ENCODE assay signal across 18 cellular contexts in genomic region chr6:162493917-162494316, GRCh38.
DNase-seq lines count a peak whose midpoint lies in the region; ATAC-seq, FAIRE-seq and TF ChIP-seq lines count a peak whose summit lies in the region.
"Had no signal": no experiment of that assay in that cellular context is flagged by ENCODE, and none has a peak within 500 bp of the region (broad histone marks: within the 10 kb centered on the region; RNA-seq: fewer than 3 reads in every experiment).

No MANE protein-coding gene starts in this region.

- intact Hi-C loops in K562 (cut with micrococcal nuclease): no loop called here

- H3K79me1 ChIP-seq in mesendoderm (ENCODE audit: low read length): no peaks in the 10 kb centered on the region

- H3K79me2 ChIP-seq in K562 (ENCODE audit: control insufficient read depth, insufficient read depth, low read length) (no peaks in the 10 kb centered on the region), mesendoderm (ENCODE audit: control insufficient read depth, insufficient read depth, low read length) (no peaks in the 10 kb centered on the region)

- H3K27me3 ChIP-seq in K562 (ENCODE audit: control insufficient read depth in 2 of 2, insufficient read depth in 2 of 2, low read length in 2 of 2) (no peaks in the 10 kb centered on the region), mesendoderm (ENCODE audit: insufficient read depth, low read length, poor library complexity) (no peaks in the 10 kb centered on the region)
- H3K27me3 ChIP-seq: BLaER1 had no signal

- TF ChIP-seq CTCF in K562 (IDR thresholded peaks at IDR 0.05 in 2 of 3, conservative IDR thresholded peaks at IDR 0.05 in 1 of 3; ENCODE audit: insufficient read depth in 2 of 3, low read depth in 1 of 3, low read length in 3 of 3): no peak

- no peak overlapping the region for H2AK5ac ChIP-seq in mesendoderm (ENCODE audit: low read length)

- no peak overlapping the region for H3K9ac ChIP-seq in K562 (ENCODE audit: insufficient read depth in 1 of 2, low read depth in 2 of 2, low read length in 2 of 2)
- H3K9ac ChIP-seq in mesendoderm (ENCODE audit: low read length): no peak overlapping the region
- H3K9ac ChIP-seq: BLaER1, GM23248 had no signal

- DNase-seq in NCI-H82 (lab: John Stamatoyannopoulos, UW) (peak; percentile 20), NCI-H82 treated with DMSO at 0.1 percent for 48 hours (lab: John Stamatoyannopoulos, UW; ENCODE audit: unreplicated experiment) (no peak), K562 (ENCODE audit: extremely low read depth in 1 of 4, low spot score in 3 of 4) (no peak), mesendoderm (peak; percentile 23), KBM-7 (no peak)
- DNase-seq: 8988T; Calu3; CD4-positive, alpha-beta memory T cell; GM23248; H7; HFFc6 had no signal

- H3K9me3 ChIP-seq in K562 (replicated peaks; ENCODE audit: control insufficient read depth, insufficient read depth, low read depth, low read length): no peaks in the 10 kb centered on the region
- H3K9me3 ChIP-seq: BLaER1 had no signal

- H3K4me2 ChIP-seq in K562 (ENCODE audit: insufficient read depth, low read length): no peak overlapping the region
- H3K4me2 ChIP-seq in mesendoderm (ENCODE audit: low read length): no peak overlapping the region
- H3K4me2 ChIP-seq: BLaER1 had no signal

- FAIRE-seq in K562 (lab: Jason Lieb, UNC): no peak
- FAIRE-seq: G401.6, GM12891, GM19239 had no signal

- H4K8ac ChIP-seq in mesendoderm (ENCODE audit: low read depth, low read length): no peak overlapping the region

- no peak overlapping the region for H3K56ac ChIP-seq in mesendoderm (ENCODE audit: low read length)

- H3K27ac ChIP-seq in K562 (ENCODE audit: extremely low read depth, low read depth, low read length) (no peak overlapping the region), mesendoderm (ENCODE audit: low read depth, low read length) (no peak overlapping the region)
- H3K27ac ChIP-seq: BLaER1, GM23248 had no signal

- H3K18ac ChIP-seq in mesendoderm (ENCODE audit: low read length): no peak overlapping the region

- 0% methylated on average over 3 of the region's 3 CpGs for WGBS in K562 (ENCODE audit: insufficient coverage, low coverage, missing lambda C conversion rate)
- WGBS in mesendoderm (ENCODE audit: extremely low coverage, insufficient coverage, low lambda C conversion rate): no CpG with 5 or more reads among the region's 3 CpGs

- no peak overlapping the region for H2AFZ ChIP-seq in K562 (ENCODE audit: low read depth, low read length)
- H2AFZ ChIP-seq: GM23248 had no signal

- no peak overlapping the region for H3K4ac ChIP-seq in mesendoderm (ENCODE audit: low read depth, low read length)

- H2BK5ac ChIP-seq in mesendoderm (ENCODE audit: low read length): no peak overlapping the region

- CTCF ChIA-PET in K562 (lab: Yijun Ruan, JAX; ENCODE audit: low intra/inter-chr PET ratio): no interaction called here

- H3K4me3 ChIP-seq in K562: no peak overlapping the region
- H3K4me3 ChIP-seq in mesendoderm (ENCODE audit: low read length): no peak overlapping the region
- H3K4me3 ChIP-seq: BLaER1, GM23248 had no signal

- H4K20me1 ChIP-seq in K562 (replicated peaks; ENCODE audit: control insufficient read depth, insufficient read depth, low read length): no peaks in the 10 kb centered on the region
- H4K20me1 ChIP-seq: BLaER1 had no signal

- no peaks in the 10 kb centered on the region for H3K9me1 ChIP-seq in K562 (ENCODE audit: control insufficient read depth, insufficient read depth, low read length)

- TF ChIP-seq RAD21 in K562 (CRISPR knock-in tag; conservative IDR thresholded peaks at IDR 0.05 in 1 of 2, IDR thresholded peaks at IDR 0.05 in 1 of 2): no peak

- H3K4me1 ChIP-seq in K562 (replicated peaks in 1 of 2; ENCODE audit: control insufficient read depth in 2 of 2, insufficient read depth in 2 of 2, low read length in 2 of 2) (no peaks in the 10 kb centered on the region), mesendoderm (ENCODE audit: control insufficient read depth, low read depth, low read length) (no peaks in the 10 kb centered on the region)
- H3K4me1 ChIP-seq: BLaER1 had no signal

- TF ChIP-seq POLR2A in K562 (conservative IDR thresholded peaks at IDR 0.05): no peak

- ATAC-seq in K562: no peak
- ATAC-seq in HG02623 (IDR thresholded peaks at IDR 0.05; ENCODE audit: unreplicated experiment): no peak
- ATAC-seq in activated CD4-positive, CD25-positive, alpha-beta regulatory T cell treated with anti-CD3 and anti-CD28 coated beads, Interleukin-2, amount 50 U/mL, for 24 hours: no peak
- ATAC-seq: HCT116 had no signal

- TF ChIP-seq EP300 in K562 (IDR thresholded peaks at IDR 0.05; ENCODE audit: low read length): no peak

- no TSS peak for BruUV-seq in K562 (replicated peaks; lab: Mats Ljungman, UMichigan)

- POLR2A ChIA-PET in K562 (lab: Yijun Ruan, JAX): no interaction called here

- H3K36me3 ChIP-seq in K562 (ENCODE audit: control insufficient read depth, insufficient read depth, low read length): no peaks in the 10 kb centered on the region
- H3K36me3 ChIP-seq in mesendoderm (ENCODE audit: control insufficient read depth, insufficient read depth, low read length): no peaks in the 10 kb centered on the region
- H3K36me3 ChIP-seq: BLaER1 had no signal

- in situ Hi-C loops in K562 (cut with MboI): no loop called here
- in situ Hi-C loops in KBM-7 (cut with MboI; ENCODE audit: low pct_unique_long_range_greater_than_20kb, low sequenced_read_pairs): no loop called here

- H2BK120ac ChIP-seq in mesendoderm (ENCODE audit: low read depth, low read length): no peak overlapping the region

- H4K5ac ChIP-seq in mesendoderm (ENCODE audit: low read length): no peak overlapping the region

- H2BK15ac ChIP-seq in mesendoderm (replicated peaks; ENCODE audit: low read depth): no peak overlapping the region

- H3K23ac ChIP-seq in mesendoderm (ENCODE audit: low read length): no peak overlapping the region

TF ChIP-seq in K562, 482 proteins besides CTCF, POLR2A, EP300 and RAD21:
- TF ChIP-seq MCM3 (IDR thresholded peaks at IDR 0.05) (no peak), SAP30 (IDR thresholded peaks at IDR 0.05; ENCODE audit: borderline replicate concordance, insufficient read depth, low read depth, low read length, poor library complexity, severe bottlenecking) (no peak), MAFG (tag; conservative IDR thresholded peaks at IDR 0.05) (no peak), PRPF4 (IDR thresholded peaks at IDR 0.05; ENCODE audit: insufficient read depth, low read depth, low read length, poor library complexity, severe bottlenecking) (no peak), ZNF23 (CRISPR knock-in tag; IDR thresholded peaks at IDR 0.05) (no peak), HCFC1 (IDR thresholded peaks at IDR 0.05; ENCODE audit: low read depth, low read length) (0 out of 2 replicates have a peak, but pooled peaks have one; percentile 25), BACH1 (tag; IDR thresholded peaks at IDR 0.05) (no peak), ELF4 (CRISPR knock-in tag; IDR thresholded peaks at IDR 0.05) (no peak), BMI1 (IDR thresholded peaks at IDR 0.05; ENCODE audit: low read length) (no peak), NUFIP1 (IDR thresholded peaks at IDR 0.05; ENCODE audit: partially characterized antibody) (no peak), KDM1A (IDR thresholded peaks at IDR 0.05) (no peak), ZNF143 (CRISPR knock-in tag; IDR thresholded peaks at IDR 0.05) (peak; percentile 44; the same call in 1 of the 2 replicates), PCBP1 (IDR thresholded peaks at IDR 0.05; ENCODE audit: low read depth, low read length, poor library complexity, severe bottlenecking) (no peak), ZBTB2 (IDR thresholded peaks at IDR 0.05) (no peak), ZNF134 (CRISPR knock-in tag; conservative IDR thresholded peaks at IDR 0.05) (no peak), LARP7 (IDR thresholded peaks at IDR 0.05) (no peak)

Comparison
In these comparisons a context has a peak if more than half of its experiments do, and no peak if none do; other contexts are left out.
1. DNase-seq: peak in NCI-H82 (single experiment) and mesendoderm (single experiment); none in NCI-H82 treated with DMSO at 0.1 percent for 48 hours (single experiment), K562 (0 of 4) and KBM-7 (single experiment).